In the genomic region with DNA sequence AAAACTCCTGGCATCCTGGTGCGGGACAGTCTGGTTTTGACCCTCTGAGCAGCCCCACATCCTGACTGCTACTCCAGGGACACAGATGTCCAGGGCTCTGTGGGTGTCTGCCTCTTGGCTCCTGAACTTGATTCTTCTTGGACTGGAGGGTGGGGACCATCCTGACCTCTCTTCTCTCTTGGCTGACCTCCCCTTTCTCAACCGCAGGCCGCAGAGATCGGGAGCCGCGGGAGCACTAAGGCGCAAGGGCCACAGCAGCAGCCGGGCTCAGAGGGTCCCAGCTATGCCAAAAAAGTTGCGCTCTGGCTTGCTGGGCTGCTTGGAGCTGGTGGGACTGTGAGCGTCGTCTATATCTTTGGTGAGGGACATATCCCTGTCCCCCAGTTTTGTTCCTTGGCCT, we compare ENCODE assay signal across 8 cellular contexts. TPM values are rescaled to one million over a fixed set of nuclear protein-coding genes. Genes with fewer than 3 reads are reported as not detected.
DNase-seq lines count a peak whose midpoint lies in the region; TF ChIP-seq lines count a peak whose summit lies in the region.

No MANE protein-coding gene starts in this region.

- no peaks in the 10 kb centered on the region for H3K27me3 ChIP-seq in BJ (ENCODE audit: control insufficient read depth, insufficient read depth, low read length)
- H3K27me3 ChIP-seq in MG63 = no peaks in the 10 kb centered on the region
- no peaks in the 10 kb centered on the region for H3K27me3 ChIP-seq in ectodermal cell (ENCODE audit: control insufficient read depth, insufficient read depth, low read length, poor library complexity, severe bottlenecking)

- peak overlapping the region; percentile 57 to 92 (median 86) for H3K27ac Mint-ChIP-seq in nephron

- H3K9me3 ChIP-seq in MG63 (no peaks in the 10 kb centered on the region), ectodermal cell (ENCODE audit: control insufficient read depth, low read length) (no peaks in the 10 kb centered on the region)

- H3K4me1 Mint-ChIP-seq in nephron = peaks cover 23% of the 10 kb centered on the region

- H3K4me3 ChIP-seq in BJ (ENCODE audit: low read depth, low read length) (peak overlapping the region; percentile 91), MG63 (peak overlapping the region; percentile 100), ectodermal cell (ENCODE audit: insufficient read depth, low read depth, low read length) (peak overlapping the region; percentile 88)

- DNase-seq in BJ (ENCODE audit: low read depth) (no peak), MG63 (no peak), LoVo (ENCODE audit: low spot score) (no peak), NCI-H2107 (lab: John Stamatoyannopoulos, UW) (no peak), NCI-H1048 (lab: John Stamatoyannopoulos, UW) (no peak), NCI-H82 (lab: John Stamatoyannopoulos, UW) (no peak)

- peak overlapping the region; percentile 90 to 96 (median 92) for H3K4me3 Mint-ChIP-seq in nephron

- H3K27me3 Mint-ChIP-seq in nephron (ENCODE audit: low read depth) = no peaks in the 10 kb centered on the region

- H3K36me3 Mint-ChIP-seq in nephron (ENCODE audit: low read depth) = peaks cover 25% of the 10 kb centered on the region

- CTCF ChIA-PET in BJ (lab: Yijun Ruan, JAX) = interaction anchor here (0.7 kb wide), 1 partner anchor 14 kb away, joined by 3 read pairs; no protein-coding TSS in a partner anchor

- POLR2A ChIA-PET in BJ (lab: Charles Lee) = no interaction called here

- TF ChIP-seq CTCF in BJ (IDR thresholded peaks at IDR 0.05; ENCODE audit: insufficient read depth, low read depth, low read length) (no peak), nephron (IDR thresholded peaks at IDR 0.05; ENCODE audit: unreplicated experiment in 3 of 3) (no peak)

- no peak overlapping the region for H3K27ac ChIP-seq in ectodermal cell (ENCODE audit: insufficient read depth, low read depth, low read length, poor library complexity, severe bottlenecking)

- peaks cover 6% of the 10 kb centered on the region for H3K4me1 ChIP-seq in ectodermal cell (ENCODE audit: control insufficient read depth, insufficient read depth, low read length)

- H3K36me3 ChIP-seq in BJ (ENCODE audit: control insufficient read depth, insufficient read depth, low read length) = peaks cover 10% of the 10 kb centered on the region
- H3K36me3 ChIP-seq in MG63 = peaks cover 54% of the 10 kb centered on the region
- peaks cover 10% of the 10 kb centered on the region for H3K36me3 ChIP-seq in ectodermal cell (ENCODE audit: control insufficient read depth, insufficient read depth, low read length)

- H3K9me3 Mint-ChIP-seq in nephron = no peaks in the 10 kb centered on the region

- WGBS in ectodermal cell, 2 experiments = 87 to 92% methylated on average over 11 of the region's 11 CpGs

RNA-seq across cellular contexts. Expression of a gene that starts 1.0 kb away (rescaled TPM):
- polyA plus RNA-seq in BJ (2011; rRNA removed) = 86.1 and 97.8 TPM in 2 replicates
- 55.0 and 78.8 TPM in 2 replicates for polyA minus RNA-seq in BJ (2011; rRNA and poly(A)+ RNA removed)
- total RNA-seq in MG63 (2014; rRNA removed; shearing (Covaris generic); ENCODE audit: low replicate concordance) = 166 and 218 TPM in 2 replicates
- 97.3 TPM for polyA plus RNA-seq in ectodermal cell (2013, experiment 1 of 4)
- 97.1 TPM for polyA plus RNA-seq in ectodermal cell (2013, experiment 2 of 4)
- 68.0 TPM for polyA plus RNA-seq in ectodermal cell (2013, experiment 3 of 4)
- 83.7 TPM for polyA plus RNA-seq in ectodermal cell (2013, experiment 4 of 4)

RNA-seq across cellular contexts. Expression of a gene that starts 17.1 kb away (rescaled TPM):
- polyA plus RNA-seq in BJ (2011; rRNA removed) = 0.71 and 1.0 TPM in 2 replicates
- 0.26 and 0.38 TPM in 2 replicates for polyA minus RNA-seq in BJ (2011; rRNA and poly(A)+ RNA removed)
- total RNA-seq in MG63 (2014; rRNA removed; shearing (Covaris generic); ENCODE audit: low replicate concordance) = 1.7 and 5.6 TPM in 2 replicates
- polyA plus RNA-seq in ectodermal cell (2013, experiment 1 of 4) = 7.9 TPM
- 4.3 TPM for polyA plus RNA-seq in ectodermal cell (2013, experiment 2 of 4)
- polyA plus RNA-seq in ectodermal cell (2013, experiment 3 of 4) = 9.9 TPM
- 13.3 TPM for polyA plus RNA-seq in ectodermal cell (2013, experiment 4 of 4)

RNA-seq across cellular contexts. Expression of a gene that starts 33.3 kb away (rescaled TPM):
- not detected in 2 replicates for polyA plus RNA-seq in BJ (2011; rRNA removed)
- polyA minus RNA-seq in BJ (2011; rRNA and poly(A)+ RNA removed) = not detected in 2 replicates
- total RNA-seq in MG63 (2014; rRNA removed; shearing (Covaris generic); ENCODE audit: low replicate concordance) = not detected in 2 replicates
- 3.5 TPM for polyA plus RNA-seq in ectodermal cell (2013, experiment 1 of 4)
- 4.1 TPM for polyA plus RNA-seq in ectodermal cell (2013, experiment 2 of 4)
- 4.1 TPM for polyA plus RNA-seq in ectodermal cell (2013, experiment 3 of 4)
- polyA plus RNA-seq in ectodermal cell (2013, experiment 4 of 4) = 3.2 TPM

RNA-seq across cellular contexts. Expression of a gene that starts 36.3 kb away (rescaled TPM):
- 55.2 and 81.8 TPM in 2 replicates for polyA plus RNA-seq in BJ (2011; rRNA removed)
- polyA minus RNA-seq in BJ (2011; rRNA and poly(A)+ RNA removed) = 60.5 and 64.5 TPM in 2 replicates
- 55.9 and 102 TPM in 2 replicates for total RNA-seq in MG63 (2014; rRNA removed; shearing (Covaris generic); ENCODE audit: low replicate concordance)
- polyA plus RNA-seq in ectodermal cell (2013, experiment 1 of 4) = 129 TPM
- 132 TPM for polyA plus RNA-seq in ectodermal cell (2013, experiment 2 of 4)
- polyA plus RNA-seq in ectodermal cell (2013, experiment 3 of 4) = 87.3 TPM
- polyA plus RNA-seq in ectodermal cell (2013, experiment 4 of 4) = 112 TPM

RNA-seq across cellular contexts. Expression of a gene that starts 45.9 kb away (rescaled TPM):
- polyA plus RNA-seq in BJ (2011; rRNA removed) = 2,401 and 2,896 TPM in 2 replicates
- 1,392 and 2,311 TPM in 2 replicates for polyA minus RNA-seq in BJ (2011; rRNA and poly(A)+ RNA removed)
- 95.9 and 97.8 TPM in 2 replicates for total RNA-seq in MG63 (2014; rRNA removed; shearing (Covaris generic); ENCODE audit: low replicate concordance)
- polyA plus RNA-seq in ectodermal cell (2013, experiment 1 of 4) = 1,697 TPM
- 1,868 TPM for polyA plus RNA-seq in ectodermal cell (2013, experiment 2 of 4)
- 2,395 TPM for polyA plus RNA-seq in ectodermal cell (2013, experiment 3 of 4)
- polyA plus RNA-seq in ectodermal cell (2013, experiment 4 of 4) = 2,708 TPM
